ENCODE assay signal across 8 cellular contexts in the genomic region with DNA sequence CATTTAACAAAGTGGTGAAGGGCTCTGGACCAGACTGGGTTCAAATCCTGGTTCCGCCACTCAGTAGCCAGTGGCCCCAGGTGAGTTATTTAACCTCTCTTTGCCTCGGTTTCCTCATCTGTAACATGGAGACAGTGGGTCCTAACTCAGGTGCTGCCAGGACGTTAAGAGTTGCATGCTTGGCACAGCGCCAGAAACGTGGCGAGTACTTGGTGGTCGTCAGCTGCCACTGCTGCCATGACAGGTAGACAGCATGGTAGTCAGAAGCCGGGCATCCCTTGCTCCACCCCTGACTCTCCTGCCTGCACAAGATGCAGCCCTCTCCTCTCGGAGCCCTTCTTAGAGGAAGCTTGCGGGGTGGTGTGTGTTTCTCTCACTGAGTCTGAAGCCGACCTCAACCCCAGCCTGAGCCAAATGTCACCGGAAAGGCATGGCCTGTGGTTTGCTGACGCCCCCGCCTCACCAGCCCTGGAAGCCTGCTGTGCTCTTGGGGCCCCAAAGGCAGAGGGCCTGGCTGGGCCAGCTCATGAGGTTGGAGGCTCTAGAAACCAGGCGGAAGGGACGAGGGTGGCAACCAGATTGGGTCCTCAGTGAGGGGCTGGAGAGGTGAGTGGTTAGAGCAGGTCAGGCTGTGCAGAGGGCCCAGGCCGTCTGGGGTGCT.
DNase-seq lines count a peak whose midpoint lies in the region; ATAC-seq, FAIRE-seq and TF ChIP-seq lines count a peak whose summit lies in the region.

No MANE protein-coding gene starts in this region.

- no peak for TF ChIP-seq RAD21 in Ishikawa (IDR thresholded peaks at IDR 0.05; ENCODE audit: low read depth)
- no peak for TF ChIP-seq RAD21 in HepG2 (CRISPR knock-in tag; IDR thresholded peaks at IDR 0.05)

- intact Hi-C loops in HepG2 (cut with micrococcal nuclease; ENCODE audit: unreplicated experiment), result no loop called here

- H3K4me2 ChIP-seq in HepG2 (ENCODE audit: low read depth, low read length), result no peak overlapping the region

- in situ Hi-C loops in HepG2 (cut with HindIII; ENCODE audit: extremely low pct_ligation_motif_present, low pct_unique_long_range_greater_than_20kb), result no loop called here

- TF ChIP-seq EP300 in Ishikawa (IDR thresholded peaks at IDR 0.05; ENCODE audit: borderline replicate concordance), result no peak
- TF ChIP-seq EP300 in HepG2 (IDR thresholded peaks at IDR 0.05; ENCODE audit: low read depth in 2 of 2, low read length in 2 of 2), result no peak
- TF ChIP-seq EP300 in HepG2 (CRISPR knock-in tag; IDR thresholded peaks at IDR 0.05; ENCODE audit: borderline replicate concordance), result no peak

- no peak overlapping the region for H3K9ac ChIP-seq in HepG2 (ENCODE audit: insufficient read depth, low read depth, low read length)

- TF ChIP-seq CTCF in HepG2 (CRISPR knock-in tag; IDR thresholded peaks at IDR 0.05), result no peak

- POLR2A ChIA-PET in HepG2 (lab: Yijun Ruan, JAX), result no interaction called here

- no peaks in the 10 kb centered on the region for H3K9me3 ChIP-seq in HepG2 (ENCODE audit: low read length)

- no peaks in the 10 kb centered on the region for H3K79me2 ChIP-seq in HepG2 (ENCODE audit: insufficient read depth, low read length)

- CTCF ChIA-PET in HepG2 (lab: Yijun Ruan, JAX; ENCODE audit: low intra/inter-chr PET ratio, low total read pairs), result interaction anchor here (1.4 kb wide), 1 partner anchor 254 kb away, joined by 3 read pairs; no protein-coding TSS in a partner anchor

- no TSS peak for BruUV-seq in HepG2 (replicated peaks; lab: Mats Ljungman, UMichigan)

- H3K4me3 ChIP-seq in HepG2 (replicated peaks in 1 of 3; ENCODE audit: insufficient read depth in 1 of 3, low read depth in 2 of 3, low read length in 3 of 3), result no peak overlapping the region

- no peak overlapping the region for H3K27ac ChIP-seq in HepG2 (ENCODE audit: extremely low read length, insufficient read depth, low read length)

- H3K4me1 ChIP-seq in HepG2 (ENCODE audit: insufficient read depth, low read length), result no peaks in the 10 kb centered on the region

- no peak for FAIRE-seq in HepG2 (lab: Jason Lieb, UNC)

- 0 out of 2 replicates have a peak, but pooled peaks cover 4% of the 10 kb centered on the region for H4K20me1 ChIP-seq in HepG2 (ENCODE audit: insufficient read depth, low read length)

- 50% methylated on average over 10 of the region's 17 CpGs for WGBS in HepG2 (ENCODE audit: low lambda C conversion rate)

- no peak overlapping the region for H2AFZ ChIP-seq in HepG2 (ENCODE audit: low read length)

- no peak for TF ChIP-seq POLR2A in HepG2 (IDR thresholded peaks at IDR 0.05; ENCODE audit: insufficient read depth in 1 of 2, low read depth in 2 of 2, low read length in 2 of 2)

- H3K36me3 ChIP-seq in HepG2 (replicated peaks in 1 of 2; ENCODE audit: control insufficient read depth in 1 of 2, insufficient read depth in 2 of 2, low read length in 2 of 2), result no peaks in the 10 kb centered on the region

- peaks cover 0 to 4% of the 10 kb centered on the region in 2 experiments; a peak in 3 of 5 replicates for H3K27me3 ChIP-seq in HepG2 (ENCODE audit: control insufficient read depth in 1 of 2, insufficient read depth in 2 of 2, low read length in 2 of 2)

- DNase-seq in GDM1 (lab: John Stamatoyannopoulos, UW), result peak; percentile 84
- peak; percentile 53 for DNase-seq in activated CD8-positive, alpha-beta memory T cell treated with anti-CD3 and anti-CD28 coated beads, Interleukin-2, amount 50 U/mL, for 24 hours (ENCODE audit: extremely low read depth)
- DNase-seq in HepG2 (ENCODE audit: low spot score), result no peak
- DNase-seq in stimulated activated CD8-positive, alpha-beta memory T cell treated with anti-CD3 and anti-CD28 coated beads, Interleukin-7, amount 100 ng/mL, for 4 hours (ENCODE audit: low read depth in 2 of 2), result peak; percentile 57 to 68
- no peak for DNase-seq in NAMALWA (ENCODE audit: low spot score)
- DNase-seq in DMS79 treated with DMSO at 0.1 percent for 48 hours (lab: John Stamatoyannopoulos, UW), result no peak
- no peak for DNase-seq in cerebellar cortex (ENCODE audit: low spot score)

- ATAC-seq in HepG2, result no peak

TF ChIP-seq in Ishikawa, 13 proteins besides CTCF, POLR2A, EP300 and RAD21:
- TF ChIP-seq NFIC (IDR thresholded peaks at IDR 0.05), result peak; percentile 62; the same call in 1 of the 2 replicates
- TF ChIP-seq CREB1 (IDR thresholded peaks at IDR 0.05; ENCODE audit: low read depth), result no peak

TF ChIP-seq in HepG2, 621 proteins besides CTCF, POLR2A, EP300 and RAD21:
- TF ChIP-seq ZNF337 (CRISPR knock-in tag; IDR thresholded peaks at IDR 0.05; ENCODE audit: borderline replicate concordance, low read depth) (no peak), LCORL (IDR thresholded peaks at IDR 0.05) (peak; percentile 78), LCORL (CRISPR knock-in tag; IDR thresholded peaks at IDR 0.05) (no peak), PRDM10 (CRISPR knock-in tag; IDR thresholded peaks at IDR 0.05; ENCODE audit: low read depth) (no peak), ZNF432 (CRISPR knock-in tag; IDR thresholded peaks at IDR 0.05; ENCODE audit: borderline replicate concordance) (no peak)

Comparison
In these comparisons a context has a peak if more than half of its experiments do, and no peak if none do; other contexts are left out.
1. DNase-seq: peak in GDM1 (single experiment), activated CD8-positive, alpha-beta memory T cell treated with anti-CD3 and anti-CD28 coated beads, Interleukin-2, amount 50 U/mL, for 24 hours (single experiment) and stimulated activated CD8-positive, alpha-beta memory T cell treated with anti-CD3 and anti-CD28 coated beads, Interleukin-7, amount 100 ng/mL, for 4 hours (2 of 2); none in HepG2 (single experiment), NAMALWA (single experiment), DMS79 treated with DMSO at 0.1 percent for 48 hours (single experiment) and cerebellar cortex (single experiment).